ENCODE assay signal across 9 cellular contexts in the genomic region with DNA sequence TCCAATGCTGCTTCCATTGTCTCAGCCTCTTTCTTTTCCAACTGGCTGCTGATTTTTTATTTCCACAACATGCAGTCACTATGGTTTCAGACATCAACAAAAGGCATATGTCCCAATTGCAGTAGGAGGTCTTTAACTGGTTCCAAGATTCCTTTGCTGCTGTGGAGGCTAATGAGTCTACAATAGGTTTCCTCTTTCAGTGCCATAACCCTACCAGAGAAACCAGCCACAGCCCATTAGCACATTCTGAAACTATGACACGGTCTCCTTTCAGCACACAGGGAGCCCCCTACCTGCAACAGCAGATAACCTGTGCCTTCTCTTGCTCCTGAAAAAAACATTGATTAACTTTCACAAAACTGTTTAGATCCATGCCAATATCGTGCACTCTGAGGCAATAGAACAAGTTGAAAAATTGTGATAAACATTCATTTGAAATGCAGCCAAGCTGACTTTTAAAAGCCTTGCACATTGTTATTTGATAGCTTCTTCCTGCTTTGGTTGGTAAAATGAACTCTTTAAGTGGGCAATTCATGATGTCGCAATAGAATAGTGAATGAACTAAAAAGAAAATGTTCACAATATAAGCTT. TPM values are rescaled to one million over a fixed set of nuclear protein-coding genes. Genes with fewer than 3 reads are reported as not detected.
DNase-seq lines count a peak whose midpoint lies in the region; ATAC-seq and TF ChIP-seq lines count a peak whose summit lies in the region.
"Had no signal": no experiment of that assay in that cellular context is flagged by ENCODE, and none has a peak within 500 bp of the region (broad histone marks: within the 10 kb centered on the region; RNA-seq: fewer than 3 reads in every experiment).

No MANE protein-coding gene starts in this region.

- no peaks in the 10 kb centered on the region for H3K4me1 ChIP-seq in endodermal cell (ENCODE audit: control insufficient read depth, insufficient read depth, low read length)
- H3K4me1 ChIP-seq in esophagus squamous epithelium, result peaks cover 0 to 13% (median 5%) of the 10 kb centered on the region in 3 donors

- H3K27ac Mint-ChIP-seq in endodermal cell, result no peak overlapping the region
- peak overlapping the region; percentile 98 for H3K27ac Mint-ChIP-seq in osteocyte (ENCODE audit: unreplicated experiment)

- no peaks in the 10 kb centered on the region for H3K9me3 ChIP-seq in endodermal cell (ENCODE audit: control insufficient read depth, low read length)
- H3K9me3 ChIP-seq in esophagus squamous epithelium, result no peaks in the 10 kb centered on the region

- H3K9me3 Mint-ChIP-seq in endodermal cell (no peaks in the 10 kb centered on the region), osteocyte (ENCODE audit: unreplicated experiment) (peaks cover 5% of the 10 kb centered on the region)

- TF ChIP-seq CTCF in endodermal cell (conservative IDR thresholded peaks at IDR 0.05) (peak; percentile 42), osteocyte (IDR thresholded peaks at IDR 0.05) (no peak), esophagus squamous epithelium (IDR thresholded peaks at IDR 0.05) (no peak), GM10266 (IDR thresholded peaks at IDR 0.05; ENCODE audit: control insufficient read depth, insufficient read depth, low read depth, missing control alignments) (no peak)

- TF ChIP-seq POLR2A in esophagus squamous epithelium (IDR thresholded peaks at IDR 0.05), result no peak

- H3K36me3 ChIP-seq in endodermal cell (ENCODE audit: control insufficient read depth, insufficient read depth, low read length) (no peaks in the 10 kb centered on the region), esophagus squamous epithelium (no peaks in the 10 kb centered on the region)

- intact Hi-C loops in esophagus squamous epithelium (cut with DNase I), result no loop called here

- H3K27me3 ChIP-seq in endodermal cell (ENCODE audit: control insufficient read depth, insufficient read depth, low read length, poor library complexity, severe bottlenecking), result no peaks in the 10 kb centered on the region
- no peaks in the 10 kb centered on the region for H3K27me3 ChIP-seq in esophagus squamous epithelium

- no peak for ATAC-seq in HG03571 (IDR thresholded peaks at IDR 0.05; ENCODE audit: unreplicated experiment)
- ATAC-seq: HCT116 had no signal

- H3K4me1 Mint-ChIP-seq in endodermal cell (no peaks in the 10 kb centered on the region), osteocyte (ENCODE audit: unreplicated experiment) (peaks cover 17% of the 10 kb centered on the region)

- H3K4me3 ChIP-seq in endodermal cell (ENCODE audit: low read length), result no peak overlapping the region
- H3K4me3 ChIP-seq in esophagus squamous epithelium, result no peak overlapping the region

- H3K27ac ChIP-seq in endodermal cell (ENCODE audit: low read depth, low read length) (no peak overlapping the region), esophagus squamous epithelium (peak overlapping the region in 2 of 4 donors; percentile 23 to 35)

- H3K36me3 Mint-ChIP-seq in endodermal cell (ENCODE audit: low read depth) (no peaks in the 10 kb centered on the region), osteocyte (ENCODE audit: unreplicated experiment) (no peaks in the 10 kb centered on the region)

- H3K27me3 Mint-ChIP-seq in endodermal cell (ENCODE audit: insufficient read depth), result no peaks in the 10 kb centered on the region
- no peaks in the 10 kb centered on the region for H3K27me3 Mint-ChIP-seq in osteocyte (ENCODE audit: unreplicated experiment)

- no peak overlapping the region for H3K9ac ChIP-seq in endodermal cell (ENCODE audit: extremely low read depth, low read length, poor library complexity, severe bottlenecking)

- DNase-seq in GM04504 (ENCODE audit: low read depth) (peak; percentile 86), NCI-H2196 (lab: John Stamatoyannopoulos, UW; ENCODE audit: unreplicated experiment) (peak; percentile 72), endodermal cell (no peak), osteocyte (ENCODE audit: extremely low spot score, unreplicated experiment) (peak; percentile 19), esophagus squamous epithelium (lab: John Stamatoyannopoulos, UW) (no peak), GM10266 (ENCODE audit: extremely low spot score) (no peak)
- DNase-seq in activated CD4-positive, alpha-beta T cell treated with anti-CD3 and anti-CD28 coated beads for 4 hours, result no peak

- 83 to 90% methylated on average over 2 to 3 of the region's 3 CpGs for WGBS in endodermal cell (ENCODE audit: insufficient coverage in 1 of 2, insufficient read length in 1 of 2), 2 experiments
- WGBS in esophagus squamous epithelium, 2 donors, result 38 to 45% methylated on average over 3 of the region's 3 CpGs

- H3K4me3 Mint-ChIP-seq in endodermal cell (no peak overlapping the region), osteocyte (ENCODE audit: unreplicated experiment) (peak overlapping the region; percentile 18)

RNA-seq across cellular contexts. Expression of gene PLEKHG7, which starts 32.4 kb away (rescaled TPM):
- not detected for total RNA-seq in endodermal cell
- not detected for polyA plus RNA-seq in endodermal cell (2013, experiment 1 of 2)
- polyA plus RNA-seq in endodermal cell (2013, experiment 2 of 2), result not detected
- total RNA-seq in osteocyte, result not detected in 2 replicates
- not detected for total RNA-seq in esophagus squamous epithelium

Comparison
In these comparisons a context has a peak if more than half of its experiments do, and no peak if none do; other contexts are left out.
1. DNase-seq: peak in GM04504 (single experiment), NCI-H2196 (single experiment) and osteocyte (single experiment); none in endodermal cell (single experiment), esophagus squamous epithelium (single experiment), GM10266 (single experiment) and activated CD4-positive, alpha-beta T cell treated with anti-CD3 and anti-CD28 coated beads for 4 hours (0 of 2).